ENCODE assay signal across 16 cellular contexts in genomic region chr5:81005708-81006107, GRCh38. TPM values are rescaled to one million over a fixed set of nuclear protein-coding genes. Genes with fewer than 3 reads are reported as not detected.
DNase-seq lines count a peak whose midpoint lies in the region; ATAC-seq and TF ChIP-seq lines count a peak whose summit lies in the region.
"Had no signal": no experiment of that assay in that cellular context is flagged by ENCODE, and none has a peak within 500 bp of the region (broad histone marks: within the 10 kb centered on the region; RNA-seq: fewer than 3 reads in every experiment).

No MANE protein-coding gene starts in this region.

- H3K27me3 ChIP-seq in CD8-positive, alpha-beta T cell (ENCODE audit: insufficient read depth, low read length), result no peaks in the 10 kb centered on the region
- no peaks in the 10 kb centered on the region for H3K27me3 ChIP-seq in naive thymus-derived CD4-positive, alpha-beta T cell (ENCODE audit: control insufficient read depth in 2 of 2, insufficient read depth in 2 of 2, low read length in 2 of 2)
- H3K27me3 ChIP-seq: BE2C had no signal

- H3K27ac ChIP-seq in CD8-positive, alpha-beta T cell (ENCODE audit: low read depth, low read length), result no peak overlapping the region
- peak overlapping the region; percentile 80 for H3K27ac ChIP-seq in naive thymus-derived CD4-positive, alpha-beta T cell (ENCODE audit: low read depth, low read length)

- intact Hi-C loops in activated naive CD4-positive, alpha-beta T cell treated with anti-CD3 and anti-CD28 coated beads for 36 hours (cut with micrococcal nuclease), result loop anchor here (2.0 to 10.0 kb wide), 6 partner anchors 138 to 1443 kb away; partner anchors contain the start of genes DHFR, MSH3, MTX3 and ZFYVE16
- intact Hi-C loops in CD8-positive, alpha-beta T cell (cut with DNase I, micrococcal nuclease), result loop anchor here (1.0 to 10.0 kb wide), 7 partner anchors 7 to 348 kb away; partner anchors contain the start of gene ZCCHC9 (in 1 of the 2)
- intact Hi-C loops in activated CD8-positive, alpha-beta T cell treated with anti-CD3 and anti-CD28 coated beads for 36 hours (cut with micrococcal nuclease), result loop anchor here (2.0 kb wide), 1 partner anchor 41 kb away; no protein-coding TSS in a partner anchor
- intact Hi-C loops in naive thymus-derived CD4-positive, alpha-beta T cell (cut with micrococcal nuclease), result loop anchor here (1.0 to 10.0 kb wide), 8 partner anchors 7 to 1349 kb away; partner anchors contain the start of genes DHFR (in 1 of the 2), MSH3 (in 1 of the 2), SSBP2 (in 1 of the 2) and ZCCHC9 (in 1 of the 2)

- peaks cover 81% of the 10 kb centered on the region for H3K4me1 ChIP-seq in CD8-positive, alpha-beta T cell (ENCODE audit: insufficient read depth, low read length)
- H3K4me1 ChIP-seq in naive thymus-derived CD4-positive, alpha-beta T cell (ENCODE audit: control insufficient read depth in 2 of 2, insufficient read depth in 2 of 2, low read length in 2 of 2), result peaks cover 35 to 54% of the 10 kb centered on the region in 2 donors
- H3K4me1 ChIP-seq: BE2C had no signal

- H3K9me3 Mint-ChIP-seq in activated naive CD4-positive, alpha-beta T cell treated with anti-CD3 and anti-CD28 coated beads for 36 hours, result no peaks in the 10 kb centered on the region
- no peaks in the 10 kb centered on the region for H3K9me3 Mint-ChIP-seq in CD8-positive, alpha-beta T cell
- peaks cover 6% of the 10 kb centered on the region for H3K9me3 Mint-ChIP-seq in activated CD8-positive, alpha-beta T cell treated with anti-CD3 and anti-CD28 coated beads for 36 hours
- no peaks in the 10 kb centered on the region for H3K9me3 Mint-ChIP-seq in naive thymus-derived CD4-positive, alpha-beta T cell

- in situ Hi-C loops in KBM-7 (cut with MboI; ENCODE audit: low pct_unique_long_range_greater_than_20kb, low sequenced_read_pairs), result no loop called here

- no peaks in the 10 kb centered on the region for H3K27me3 Mint-ChIP-seq in activated naive CD4-positive, alpha-beta T cell treated with anti-CD3 and anti-CD28 coated beads for 36 hours (ENCODE audit: low read depth)
- no peaks in the 10 kb centered on the region for H3K27me3 Mint-ChIP-seq in CD8-positive, alpha-beta T cell (ENCODE audit: low read depth)
- H3K27me3 Mint-ChIP-seq in activated CD8-positive, alpha-beta T cell treated with anti-CD3 and anti-CD28 coated beads for 36 hours, result no peaks in the 10 kb centered on the region
- no peaks in the 10 kb centered on the region for H3K27me3 Mint-ChIP-seq in naive thymus-derived CD4-positive, alpha-beta T cell

- peak overlapping the region; percentile 67 for H3K27ac Mint-ChIP-seq in activated naive CD4-positive, alpha-beta T cell treated with anti-CD3 and anti-CD28 coated beads for 36 hours
- peak overlapping the region; percentile 97 for H3K27ac Mint-ChIP-seq in CD8-positive, alpha-beta T cell
- H3K27ac Mint-ChIP-seq in activated CD8-positive, alpha-beta T cell treated with anti-CD3 and anti-CD28 coated beads for 36 hours, result peak overlapping the region; percentile 82
- peak overlapping the region; percentile 4 to 100 (median 88) for H3K27ac Mint-ChIP-seq in naive thymus-derived CD4-positive, alpha-beta T cell

- CTCF ChIA-PET in activated naive CD4-positive, alpha-beta T cell treated with anti-CD3 and anti-CD28 coated beads for 36 hours (lab: Charles Lee), result no interaction called here
- CTCF ChIA-PET in CD8-positive, alpha-beta T cell (lab: Charles Lee), result no interaction called here
- CTCF ChIA-PET in activated CD8-positive, alpha-beta T cell treated with anti-CD3 and anti-CD28 coated beads for 36 hours (lab: Charles Lee), result interaction anchor here (1.3 to 3.9 kb wide), 2 partner anchors 8 to 102 kb away, joined by 4 to 11 read pairs; no protein-coding TSS in a partner anchor
- CTCF ChIA-PET in naive thymus-derived CD4-positive, alpha-beta T cell (lab: Charles Lee), result no interaction called here

- no peak overlapping the region for H3K4me3 ChIP-seq in CD8-positive, alpha-beta T cell (ENCODE audit: low read depth, low read length)
- H3K4me3 ChIP-seq in naive thymus-derived CD4-positive, alpha-beta T cell (ENCODE audit: low read length), result no peak overlapping the region

- DNase-seq in activated naive CD4-positive, alpha-beta T cell treated with anti-CD3 and anti-CD28 coated beads for 36 hours, result no peak
- no peak for DNase-seq in activated naive CD4-positive, alpha-beta T cell (lab: John Stamatoyannopoulos, UW)
- no peak for DNase-seq in CD8-positive, alpha-beta T cell
- DNase-seq in activated CD8-positive, alpha-beta T cell treated with anti-CD3 and anti-CD28 coated beads for 36 hours, result no peak
- DNase-seq in naive thymus-derived CD4-positive, alpha-beta T cell, result no peak
- DNase-seq in KBM-7 (no peak), inferior parietal cortex (ENCODE audit: extremely low spot score) (no peak)
- DNase-seq: BE2C, COR-L47, DMS153, MV-4-11, NCI-H1417 treated with DMSO at 0.1 percent for 48 hours, NCI-H2029, NCI-H2171 treated with DMSO at 0.1 percent for 48 hours, NCI-H774 had no signal

- POLR2A ChIA-PET in CD8-positive, alpha-beta T cell (lab: Charles Lee), result no interaction called here
- POLR2A ChIA-PET in activated CD8-positive, alpha-beta T cell treated with anti-CD3 and anti-CD28 coated beads for 36 hours (lab: Charles Lee), result interaction anchor here (2.3 kb wide), 1 partner anchor 45 kb away, joined by 13 read pairs; the partner anchor contains the start of gene RASGRF2
- POLR2A ChIA-PET in naive thymus-derived CD4-positive, alpha-beta T cell (lab: Charles Lee), result interaction anchor here (1.5 to 3.5 kb wide), 4 partner anchors 10 to 45 kb away, joined by 6 to 25 read pairs (median 11); partner anchors contain the start of gene RASGRF2

- no peaks in the 10 kb centered on the region for H3K9me3 ChIP-seq in CD8-positive, alpha-beta T cell (ENCODE audit: low read length)
- H3K9me3 ChIP-seq in naive thymus-derived CD4-positive, alpha-beta T cell (ENCODE audit: control insufficient read depth in 2 of 3, low read length in 3 of 3), result no peaks in the 10 kb centered on the region
- H3K9me3 ChIP-seq: BE2C had no signal

- no peaks in the 10 kb centered on the region for H3K36me3 ChIP-seq in CD8-positive, alpha-beta T cell (ENCODE audit: insufficient read depth, low read length)
- no peaks in the 10 kb centered on the region for H3K36me3 ChIP-seq in naive thymus-derived CD4-positive, alpha-beta T cell (ENCODE audit: control insufficient read depth in 2 of 3, insufficient read depth in 3 of 3, low read length in 3 of 3)
- H3K36me3 ChIP-seq: BE2C had no signal

- peaks cover 78% of the 10 kb centered on the region for H3K4me1 Mint-ChIP-seq in activated naive CD4-positive, alpha-beta T cell treated with anti-CD3 and anti-CD28 coated beads for 36 hours (ENCODE audit: low read depth)
- H3K4me1 Mint-ChIP-seq in CD8-positive, alpha-beta T cell (ENCODE audit: low read depth), result peaks cover 87% of the 10 kb centered on the region
- peaks cover 75% of the 10 kb centered on the region for H3K4me1 Mint-ChIP-seq in activated CD8-positive, alpha-beta T cell treated with anti-CD3 and anti-CD28 coated beads for 36 hours (ENCODE audit: low read depth)
- peaks cover 42 to 93% (median 84%) of the 10 kb centered on the region in 7 donors for H3K4me1 Mint-ChIP-seq in naive thymus-derived CD4-positive, alpha-beta T cell

- no peak for TF ChIP-seq CTCF in CD8-positive, alpha-beta T cell (IDR thresholded peaks at IDR 0.05)
- TF ChIP-seq CTCF in activated CD8-positive, alpha-beta T cell treated with anti-CD3 and anti-CD28 coated beads for 36 hours (IDR thresholded peaks at IDR 0.05), result no peak

- peaks cover 10% of the 10 kb centered on the region for H3K36me3 Mint-ChIP-seq in activated naive CD4-positive, alpha-beta T cell treated with anti-CD3 and anti-CD28 coated beads for 36 hours (ENCODE audit: low read depth)
- peaks cover 2% of the 10 kb centered on the region for H3K36me3 Mint-ChIP-seq in CD8-positive, alpha-beta T cell
- H3K36me3 Mint-ChIP-seq in activated CD8-positive, alpha-beta T cell treated with anti-CD3 and anti-CD28 coated beads for 36 hours (ENCODE audit: low read depth), result peaks cover 26% of the 10 kb centered on the region
- H3K36me3 Mint-ChIP-seq in naive thymus-derived CD4-positive, alpha-beta T cell, result peaks cover 0 to 13% (median 6%) of the 10 kb centered on the region in 5 donors

- ATAC-seq in CD8-positive, alpha-beta T cell, result no peak
- no peak for ATAC-seq in activated CD8-positive, alpha-beta T cell treated with anti-CD3 and anti-CD28 coated beads for 36 hours
- no peak for ATAC-seq in naive thymus-derived CD4-positive, alpha-beta T cell
- no peak for ATAC-seq in GM21526 (IDR thresholded peaks at IDR 0.05; ENCODE audit: low FRiP score, unreplicated experiment)

- H3K4me3 Mint-ChIP-seq in activated naive CD4-positive, alpha-beta T cell treated with anti-CD3 and anti-CD28 coated beads for 36 hours, result peak overlapping the region; percentile 45
- H3K4me3 Mint-ChIP-seq in CD8-positive, alpha-beta T cell, result peak overlapping the region; percentile 30
- peak overlapping the region; percentile 45 for H3K4me3 Mint-ChIP-seq in activated CD8-positive, alpha-beta T cell treated with anti-CD3 and anti-CD28 coated beads for 36 hours
- peak overlapping the region in 9 of 10 donors; percentile 1 to 93 (median 57) for H3K4me3 Mint-ChIP-seq in naive thymus-derived CD4-positive, alpha-beta T cell

RNA-seq across cellular contexts. Expression of gene RASGRF2, which starts 45.5 kb away (rescaled TPM):
- total RNA-seq in activated naive CD4-positive, alpha-beta T cell treated with anti-CD3 and anti-CD28 coated beads for 36 hours, result 10 to 100 TPM in 1 of 2 experiments, 1 to 10 TPM in 1; 9.2 to 10.8 TPM
- total RNA-seq in CD8-positive, alpha-beta T cell, result 10 to 100 TPM; 25.4 to 25.6 TPM
- 10 to 100 TPM; 14.9 to 15.8 TPM for total RNA-seq in activated CD8-positive, alpha-beta T cell treated with anti-CD3 and anti-CD28 coated beads for 36 hours
- 10 to 100 TPM; 11.2 to 55.2 (median 38.7) TPM for total RNA-seq in naive thymus-derived CD4-positive, alpha-beta T cell
- polyA plus RNA-seq in naive thymus-derived CD4-positive, alpha-beta T cell, result 10 to 100 TPM in 1 of 2 donors, 1 to 10 TPM in 1; 9.8 to 22.1 TPM
